ENCODE assay signal across 8 cellular contexts in the genomic region with DNA sequence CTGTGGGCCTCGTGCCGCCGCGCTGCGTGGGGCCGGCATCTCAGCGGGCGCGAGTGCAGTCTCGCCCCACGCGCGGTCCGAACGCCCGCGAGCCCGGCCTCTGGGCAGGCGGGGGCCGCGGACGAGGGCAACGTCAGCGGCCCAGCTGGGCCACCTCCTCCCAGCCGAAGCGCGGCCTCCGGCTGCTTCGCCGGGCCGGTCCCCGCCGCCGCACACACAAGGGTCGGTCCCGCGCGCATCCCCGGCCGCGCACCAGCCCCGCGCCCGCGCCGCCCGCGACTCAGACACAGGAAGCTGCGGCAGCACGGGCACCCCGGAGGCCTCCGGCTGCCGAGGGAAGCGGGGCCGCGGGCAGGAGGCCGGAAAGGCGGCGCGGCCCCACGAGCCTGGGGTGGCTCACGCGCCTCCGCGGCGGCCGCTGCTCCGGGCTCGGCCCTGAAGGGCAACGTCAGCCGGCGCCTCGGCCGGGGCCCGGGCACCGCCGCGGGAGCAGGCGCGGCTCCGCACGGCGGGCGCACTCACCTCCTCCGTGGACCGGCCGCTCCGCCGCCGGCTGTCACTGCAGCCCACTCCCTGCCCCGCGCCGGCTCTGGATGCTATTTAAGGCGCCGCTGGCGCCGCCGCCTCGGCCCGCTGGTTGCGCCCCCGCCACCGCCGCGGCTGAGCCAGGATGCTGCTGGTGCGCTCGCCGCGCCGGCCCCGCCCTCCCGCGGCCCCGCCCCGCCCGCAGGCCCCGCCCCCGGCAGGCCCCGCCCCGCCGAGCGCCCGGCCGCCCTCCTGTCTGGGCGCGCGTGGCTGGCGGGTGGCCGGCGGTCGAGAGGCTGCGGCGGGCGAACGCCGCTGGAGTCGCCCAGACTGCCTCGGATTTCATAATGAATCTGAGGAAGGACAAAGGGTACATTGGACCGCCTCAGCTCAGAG.
DNase-seq lines count a peak whose midpoint lies in the region; ATAC-seq and TF ChIP-seq lines count a peak whose summit lies in the region.

A gene with protein sequence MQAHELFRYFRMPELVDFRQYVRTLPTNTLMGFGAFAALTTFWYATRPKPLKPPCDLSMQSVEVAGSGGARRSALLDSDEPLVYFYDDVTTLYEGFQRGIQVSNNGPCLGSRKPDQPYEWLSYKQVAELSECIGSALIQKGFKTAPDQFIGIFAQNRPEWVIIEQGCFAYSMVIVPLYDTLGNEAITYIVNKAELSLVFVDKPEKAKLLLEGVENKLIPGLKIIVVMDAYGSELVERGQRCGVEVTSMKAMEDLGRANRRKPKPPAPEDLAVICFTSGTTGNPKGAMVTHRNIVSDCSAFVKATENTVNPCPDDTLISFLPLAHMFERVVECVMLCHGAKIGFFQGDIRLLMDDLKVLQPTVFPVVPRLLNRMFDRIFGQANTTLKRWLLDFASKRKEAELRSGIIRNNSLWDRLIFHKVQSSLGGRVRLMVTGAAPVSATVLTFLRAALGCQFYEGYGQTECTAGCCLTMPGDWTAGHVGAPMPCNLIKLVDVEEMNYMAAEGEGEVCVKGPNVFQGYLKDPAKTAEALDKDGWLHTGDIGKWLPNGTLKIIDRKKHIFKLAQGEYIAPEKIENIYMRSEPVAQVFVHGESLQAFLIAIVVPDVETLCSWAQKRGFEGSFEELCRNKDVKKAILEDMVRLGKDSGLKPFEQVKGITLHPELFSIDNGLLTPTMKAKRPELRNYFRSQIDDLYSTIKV (minus strand): TSS at position 575 of the 921 bp plus-strand sequence. CDS start 22,454 bp downstream, outside the sequence.

- H3K9me3 ChIP-seq in OCI-LY3 (ENCODE audit: insufficient read depth, low read length): no peaks in the 10 kb centered on the region
- no peaks in the 10 kb centered on the region for H3K9me3 ChIP-seq in muscle layer of colon (ENCODE audit: low read length)

- no peak for TF ChIP-seq CTCF in OCI-LY3 (IDR thresholded peaks at IDR 0.05; ENCODE audit: low read depth, low read length)

- H3K79me2 ChIP-seq in OCI-LY3 (ENCODE audit: low read length): peaks cover 47% of the 10 kb centered on the region

- peak within 1 kb of the TSS; percentile 61 for H3K27ac ChIP-seq in OCI-LY3 (ENCODE audit: low read length)
- peak within 1 kb of the TSS; percentile 83 for H3K27ac ChIP-seq in muscle layer of colon (ENCODE audit: low read depth, low read length)

- H3K36me3 ChIP-seq in OCI-LY3 (replicated peaks; ENCODE audit: low read depth, low read length) (no peaks in the 10 kb centered on the region), muscle layer of colon (ENCODE audit: insufficient read depth, low read length) (no peaks in the 10 kb centered on the region)

- DNase-seq in C1 segment of cervical spinal cord (lab: John Stamatoyannopoulos, UW) (peak in 13 of 14 donors; percentile 19 to 88 (median 72)), activated T-cell treated with anti-CD3 and anti-CD28 coated beads for 4 hours (peak; percentile 66), erythroblast (lab: John Stamatoyannopoulos, UW) (peak; percentile 84 to 91)
- peak; percentile 62 to 82 for DNase-seq in stimulated activated CD8-positive, alpha-beta memory T cell treated with anti-CD3 and anti-CD28 coated beads, Interleukin-7, amount 100 ng/mL, for 4 hours (ENCODE audit: low read depth in 2 of 2)

- H3K4me3 ChIP-seq in OCI-LY3 (ENCODE audit: low read length) (peak within 1 kb of the TSS; percentile 87), muscle layer of colon (ENCODE audit: low read depth in 1 of 2, low read length in 2 of 2) (peak within 1 kb of the TSS; percentile 67 to 73)

- no peaks in the 10 kb centered on the region for H3K27me3 ChIP-seq in OCI-LY3 (ENCODE audit: low read depth, low read length)
- H3K27me3 ChIP-seq in muscle layer of colon (ENCODE audit: control insufficient read depth in 1 of 2, insufficient read depth in 2 of 2, low read length in 2 of 2): no peaks in the 10 kb centered on the region

- H4K20me1 ChIP-seq in OCI-LY3 (ENCODE audit: insufficient read depth, low read length): no peaks in the 10 kb centered on the region

- peaks cover 22% of the 10 kb centered on the region for H3K4me1 ChIP-seq in OCI-LY3 (ENCODE audit: low read length)
- peaks cover 8% of the 10 kb centered on the region for H3K4me1 ChIP-seq in muscle layer of colon (ENCODE audit: insufficient read depth, low read length)

- peak within 1 kb of the TSS; percentile 73 for H3K9ac ChIP-seq in OCI-LY3 (ENCODE audit: low read length)
- peak within 1 kb of the TSS; percentile 59 for H3K9ac ChIP-seq in muscle layer of colon (ENCODE audit: low read length)

- peak within 1 kb of the TSS; percentile 83 for H3K4me2 ChIP-seq in OCI-LY3 (ENCODE audit: low read length)

- TF ChIP-seq POLR2A in GM19193 (IDR thresholded peaks at IDR 0.05; ENCODE audit: extremely low read depth, insufficient read depth, insufficient read length): peak; percentile 88
- peak; percentile 67 for TF ChIP-seq POLR2A in erythroblast (IDR thresholded peaks at IDR 0.05; ENCODE audit: low read length)

- no peak within 1 kb of the TSS for H2AFZ ChIP-seq in OCI-LY3 (ENCODE audit: low read depth, low read length)

- ATAC-seq in HG03378 (IDR thresholded peaks at IDR 0.05; ENCODE audit: unreplicated experiment): peak; percentile 59

Comparison
In these comparisons a context has a peak if more than half of its experiments do, and no peak if none do; other contexts are left out.
1. Peak in every context shown above with its lines: DNase-seq, ATAC-seq, H3K4me3 ChIP-seq and H3K27ac ChIP-seq.